25 cellular contexts compared by ENCODE assay signal in the genomic region with DNA sequence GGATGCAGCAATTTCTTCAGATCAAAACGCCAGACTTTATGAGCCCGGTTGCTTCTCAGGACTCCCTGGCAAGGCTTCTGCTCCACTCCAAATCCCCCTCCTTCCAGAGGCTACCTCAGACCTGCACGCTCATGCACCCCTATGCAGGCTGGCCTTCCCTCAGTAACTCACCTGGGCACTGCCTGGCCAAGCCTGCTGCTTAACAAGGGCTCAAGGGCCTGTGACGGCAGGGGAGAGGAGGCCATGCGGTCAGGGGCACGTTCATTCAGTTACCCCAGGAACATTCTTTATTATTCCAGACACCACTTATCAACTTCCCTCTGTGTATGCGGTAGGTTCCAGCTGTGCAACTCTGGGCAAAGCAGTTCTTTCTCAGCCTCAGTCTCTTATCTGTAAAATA.
"Had no signal": no experiment of that assay in that cellular context is flagged by ENCODE, and none has a peak within 500 bp of the region (broad histone marks: within the 10 kb centered on the region; RNA-seq: fewer than 3 reads in every experiment).

No MANE protein-coding gene starts in this region.

- H3K4me3 ChIP-seq: ovary, psoas muscle, right lobe of liver, sigmoid colon, stomach, thoracic aorta, thyroid gland, tibial nerve, upper lobe of left lung, vagina had no signal

- H3K9me3 ChIP-seq: ovary, psoas muscle, right lobe of liver, sigmoid colon, thoracic aorta, thyroid gland, upper lobe of left lung, vagina had no signal

- H3K9ac ChIP-seq: parathyroid adenoma had no signal

- H2AFZ ChIP-seq: parathyroid adenoma had no signal

- H3K27ac ChIP-seq: ovary, parathyroid adenoma, psoas muscle, right lobe of liver, sigmoid colon, stomach, thoracic aorta, thyroid gland, tibial nerve, upper lobe of left lung, vagina had no signal

- H3K4me1 ChIP-seq: parathyroid adenoma, psoas muscle, right lobe of liver, sigmoid colon, stomach, thyroid gland, tibial nerve, upper lobe of left lung, vagina had no signal

- ATAC-seq: naive thymus-derived CD8-positive, alpha-beta T cell; natural killer cell treated with Interleukin-12 subunit alpha and Interleukin-12 subunit beta and Interleukin-15 and Interleukin-18, amount 100 ng/mL, for 72 hours; psoas muscle; right cardiac atrium; stimulated activated effector memory CD8-positive, alpha-beta T cell treated with anti-CD3 and anti-CD28 coated beads, Interleukin-12 subunit alpha, Interleukin-12 subunit beta, amount 100 ng/mL, for 72 hours; stimulated activated naive B cell treated with anti-CD40 and anti-IgM and Interleukin-4, amounts not matched to agents 10 μg/mL and 1 μg/mL and 100 μg/mL, for 72 hours had no signal

- DNase-seq: naive thymus-derived CD8-positive, alpha-beta T cell; nephron progenitor cell; occipital lobe; ovary; psoas muscle; right cardiac atrium; right lobe of liver; sigmoid colon; small intestine; stimulated activated CD4-positive, alpha-beta T cell treated with anti-CD3 and anti-CD28 coated beads, Interleukin-15, amount 100 ng/mL, for 24 hours; stimulated activated CD4-positive, alpha-beta T cell treated with anti-CD3 and anti-CD28 coated beads, Interleukin-2, amount 100 ng/mL, for 24 hours; stimulated activated CD4-positive, alpha-beta T cell treated with anti-CD3 and anti-CD28 coated beads, Interleukin-2, amount 100 ng/mL, for 48 hours; stimulated activated CD4-positive, alpha-beta T cell treated with anti-CD3 and anti-CD28 coated beads, Interleukin-4, amount 100 ng/mL, for 24 hours; stimulated activated naive B cell treated with anti-CD40 and anti-IgM and Interleukin-4, amounts not matched to agents 10 μg/mL and 1 μg/mL and 100 μg/mL, for 72 hours; stimulated activated naive CD4-positive, alpha-beta T cell treated with Interleukin-2 at 50 U/mL for 16 hours; stomach; thyroid gland; trophoblast cell; upper lobe of left lung had no signal

- H3K27me3 ChIP-seq: ovary, right lobe of liver, thyroid gland, tibial nerve, upper lobe of left lung, vagina had no signal

- H3K36me3 ChIP-seq: ovary, right lobe of liver, sigmoid colon, stomach, thoracic aorta, thyroid gland, tibial nerve, upper lobe of left lung, vagina had no signal
